Comparison of ENCODE assay signal across 26 cellular contexts in the genomic region with DNA sequence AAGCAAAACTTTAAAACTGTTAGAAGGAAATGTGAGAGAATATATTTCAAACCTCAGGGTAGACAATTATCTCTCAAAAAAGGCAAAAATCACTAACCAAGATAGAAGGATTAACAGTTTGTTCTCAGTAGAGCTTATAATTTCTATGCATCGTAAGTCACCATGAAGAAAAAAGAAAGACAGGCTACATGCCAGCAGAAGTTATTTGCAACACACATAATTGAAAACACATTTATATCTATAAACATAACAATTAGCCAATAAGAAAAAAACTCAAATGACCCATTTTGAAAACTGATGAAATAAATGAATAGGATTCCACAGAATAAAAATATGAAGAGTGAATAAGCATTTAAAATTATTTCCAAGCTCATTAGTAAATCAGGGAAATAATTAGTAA.
"Had no signal": no experiment of that assay in that cellular context is flagged by ENCODE, and none has a peak within 500 bp of the region (broad histone marks: within the 10 kb centered on the region; RNA-seq: fewer than 3 reads in every experiment).

No MANE protein-coding gene starts in this region.

- H3K27me3 ChIP-seq: esophagus squamous epithelium, gastroesophageal sphincter, pancreas had no signal

- H3K4me3 ChIP-seq: esophagus squamous epithelium, gastroesophageal sphincter, pancreas, prostate gland, skin epidermis, thoracic aorta had no signal

- DNase-seq: activated CD4-positive, alpha-beta T cell treated with anti-CD3 and anti-CD28 coated beads for 36 hours; activated CD4-positive, CD25-positive, alpha-beta regulatory T cell; activated CD8-positive, alpha-beta memory T cell treated with anti-CD3 and anti-CD28 coated beads, Interleukin-2, amount 10 ng/mL, durations not matched to agents 7 days and 5 days; activated CD8-positive, alpha-beta T cell treated with anti-CD3 and anti-CD28 coated beads, Interleukin-2, amount 10 ng/mL, durations not matched to agents 7 days and 5 days; activated naive CD4-positive, alpha-beta T cell; activated T-cell treated with anti-CD3 and anti-CD28 coated beads, Interleukin-2, amount 50 U/mL, for 72 hours; anterior cingulate cortex; effector CD4-positive, alpha-beta T cell; esophagus squamous epithelium; head of caudate nucleus; hippocampal formation; midbrain; naive thymus-derived CD4-positive, alpha-beta T cell; pancreas; retina; stimulated activated CD4-positive, alpha-beta T cell treated with anti-CD3 and anti-CD28 coated beads, Interleukin-12 subunit alpha, Interleukin-12 subunit beta, amount 100 ng/mL, for 4 hours; stimulated activated CD4-positive, alpha-beta T cell treated with anti-CD3 and anti-CD28 coated beads, Interleukin-4, amount 100 ng/mL, for 24 hours; trophoblast cell had no signal

- H3K27ac ChIP-seq: epithelial cell of prostate, esophagus squamous epithelium, gastroesophageal sphincter, pancreas, prostate gland, skin epidermis, thoracic aorta had no signal

- ATAC-seq: activated CD4-positive, alpha-beta T cell treated with anti-CD3 and anti-CD28 coated beads for 36 hours; activated CD8-positive, alpha-beta memory T cell treated with anti-CD3 and anti-CD28 coated beads, Interleukin-2, amount 10 ng/mL, durations not matched to agents 7 days and 5 days; activated CD8-positive, alpha-beta T cell treated with anti-CD3 and anti-CD28 coated beads, Interleukin-2, amount 10 ng/mL, durations not matched to agents 7 days and 5 days; activated naive CD4-positive, alpha-beta T cell treated with anti-CD3 and anti-CD28 coated beads, Interleukin-2, amount 50 U/mL, for 72 hours; activated T-cell treated with anti-CD3 and anti-CD28 coated beads, Interleukin-2, amount 50 U/mL, for 72 hours; gastroesophageal sphincter; naive thymus-derived CD4-positive, alpha-beta T cell; pancreas; sciatic nerve; stimulated activated effector memory CD8-positive, alpha-beta T cell treated with anti-CD3 and anti-CD28 coated beads, Interleukin-12 subunit alpha, Interleukin-12 subunit beta, amount 100 ng/mL, for 72 hours had no signal
